Comparison of ENCODE assay signal across 10 cellular contexts in the genomic region with DNA sequence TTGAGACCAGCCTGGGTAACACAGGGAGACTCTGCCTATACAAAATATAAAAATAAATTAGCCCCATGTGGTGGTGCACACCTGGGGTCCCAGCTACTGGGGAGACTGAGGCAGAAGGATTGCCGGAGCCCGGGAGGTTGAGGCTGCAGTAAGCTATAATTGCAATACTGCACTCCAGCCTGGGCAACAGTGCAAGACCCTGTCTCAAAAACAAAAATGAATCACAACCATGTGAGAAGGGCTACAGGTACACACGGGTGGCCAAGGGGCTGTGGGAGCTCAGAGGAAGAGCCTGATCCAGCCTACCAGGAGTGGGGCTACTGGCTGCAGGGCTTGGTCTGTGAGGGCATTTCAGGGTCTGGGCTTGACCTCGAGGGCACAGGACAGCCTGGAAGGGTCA. TPM values are rescaled to one million over a fixed set of nuclear protein-coding genes. Genes with fewer than 3 reads are reported as not detected.
DNase-seq lines count a peak whose midpoint lies in the region; ATAC-seq, FAIRE-seq and TF ChIP-seq lines count a peak whose summit lies in the region.
"Had no signal": no experiment of that assay in that cellular context is flagged by ENCODE, and none has a peak within 500 bp of the region (broad histone marks: within the 10 kb centered on the region; RNA-seq: fewer than 3 reads in every experiment).

No MANE protein-coding gene starts in this region.

- peaks cover 11% of the 10 kb centered on the region for H4K20me1 ChIP-seq in K562 (replicated peaks; ENCODE audit: control insufficient read depth, insufficient read depth, low read length)

- H3K27me3 ChIP-seq in liver (ENCODE audit: control insufficient read depth in 4 of 4, insufficient read depth in 4 of 4, low read length in 3 of 4) (no peaks in the 10 kb centered on the region), right lobe of liver (no peaks in the 10 kb centered on the region), K562 (ENCODE audit: control insufficient read depth in 2 of 2, insufficient read depth in 2 of 2, low read length in 2 of 2) (no peaks in the 10 kb centered on the region), uterus (no peaks in the 10 kb centered on the region)

- peak overlapping the region; percentile 65 for H3K4me3 Mint-ChIP-seq in natural killer cell

- TF ChIP-seq CTCF in liver (IDR thresholded peaks at IDR 0.05; ENCODE audit: low read depth, low read length, missing input control) (no peak), right lobe of liver (IDR thresholded peaks at IDR 0.05) (no peak), K562 (IDR thresholded peaks at IDR 0.05 in 2 of 3, conservative IDR thresholded peaks at IDR 0.05 in 1 of 3; ENCODE audit: insufficient read depth in 2 of 3, low read depth in 1 of 3, low read length in 3 of 3) (no peak), natural killer cell (IDR thresholded peaks at IDR 0.05) (no peak), uterus (IDR thresholded peaks at IDR 0.05) (no peak)

- H3K9me3 ChIP-seq in liver (ENCODE audit: control insufficient read depth in 4 of 4, low read length in 3 of 4) = no peaks in the 10 kb centered on the region
- H3K9me3 ChIP-seq in right lobe of liver = no peaks in the 10 kb centered on the region
- H3K9me3 ChIP-seq in K562 (replicated peaks; ENCODE audit: control insufficient read depth, insufficient read depth, low read depth, low read length) = no peaks in the 10 kb centered on the region
- no peaks in the 10 kb centered on the region for H3K9me3 ChIP-seq in uterus

- no peaks in the 10 kb centered on the region for H3K27me3 Mint-ChIP-seq in natural killer cell (ENCODE audit: low read depth in 2 of 2)

- no peak overlapping the region for H2AFZ ChIP-seq in K562 (ENCODE audit: low read depth, low read length)

- peaks cover 83% of the 10 kb centered on the region for H3K79me2 ChIP-seq in K562 (ENCODE audit: control insufficient read depth, insufficient read depth, low read length)

- H3K27ac ChIP-seq in liver (ENCODE audit: low read depth in 1 of 2, low read length in 2 of 2) (peak overlapping the region; percentile 25 to 47), right lobe of liver (no peak overlapping the region), K562 (ENCODE audit: extremely low read depth, low read depth, low read length) (no peak overlapping the region), uterus (peak overlapping the region; percentile 81 to 89)

- TF ChIP-seq RAD21 in liver (IDR thresholded peaks at IDR 0.05) (no peak), K562 (CRISPR knock-in tag; conservative IDR thresholded peaks at IDR 0.05 in 1 of 2, IDR thresholded peaks at IDR 0.05 in 1 of 2) (no peak)

- no peaks in the 10 kb centered on the region for H3K9me1 ChIP-seq in K562 (ENCODE audit: control insufficient read depth, insufficient read depth, low read length)

- H3K4me2 ChIP-seq in K562 (ENCODE audit: insufficient read depth, low read length) = no peak overlapping the region

- H3K36me3 ChIP-seq in liver (ENCODE audit: control insufficient read depth in 4 of 4, insufficient read depth in 3 of 4, low read depth in 1 of 4, low read length in 3 of 4) = no peaks in the 10 kb centered on the region
- no peaks in the 10 kb centered on the region for H3K36me3 ChIP-seq in right lobe of liver
- peaks cover 56% of the 10 kb centered on the region; the same call in 2 of the 3 replicates for H3K36me3 ChIP-seq in K562 (ENCODE audit: control insufficient read depth, insufficient read depth, low read length)
- H3K36me3 ChIP-seq in uterus = no peaks in the 10 kb centered on the region

- CTCF ChIA-PET in K562 (lab: Yijun Ruan, JAX; ENCODE audit: low intra/inter-chr PET ratio) = no interaction called here

- no peaks in the 10 kb centered on the region for H3K36me3 Mint-ChIP-seq in natural killer cell

- peak overlapping the region; percentile 80 to 87 for H3K27ac Mint-ChIP-seq in natural killer cell

- FAIRE-seq in K562 (lab: Jason Lieb, UNC) = no peak
- no peak for FAIRE-seq in RCC 7860 (lab: Jason Lieb, UNC)

- no peak for TF ChIP-seq EP300 in K562 (IDR thresholded peaks at IDR 0.05; ENCODE audit: low read length)

- BruUV-seq in K562 (replicated peaks; lab: Mats Ljungman, UMichigan) = no TSS peak

- no peak overlapping the region for H3K9ac ChIP-seq in liver (ENCODE audit: low read depth in 1 of 2, low read length in 2 of 2)
- peak overlapping the region in 1 of 2 experiments; percentile 31; a peak in 1 of 4 replicates for H3K9ac ChIP-seq in K562 (ENCODE audit: insufficient read depth in 1 of 2, low read depth in 2 of 2, low read length in 2 of 2)

- in situ Hi-C loops in K562 (cut with MboI) = no loop called here
- in situ Hi-C loops in G401 (cut with HindIII; ENCODE audit: low sequenced_read_pairs) = no loop called here

- peaks cover 0 to 10% (median 2%) of the 10 kb centered on the region in 4 donors for H3K4me1 ChIP-seq in liver (ENCODE audit: control insufficient read depth in 4 of 4, insufficient read depth in 4 of 4, low read length in 3 of 4)
- no peaks in the 10 kb centered on the region for H3K4me1 ChIP-seq in right lobe of liver
- peaks cover 43 to 44% of the 10 kb centered on the region in 2 experiments for H3K4me1 ChIP-seq in K562 (replicated peaks in 1 of 2; ENCODE audit: control insufficient read depth in 2 of 2, insufficient read depth in 2 of 2, low read length in 2 of 2)
- H3K4me1 ChIP-seq in uterus = peaks cover 3 to 24% of the 10 kb centered on the region in 2 donors

- no peak for ATAC-seq in right lobe of liver
- ATAC-seq in K562 = no peak
- no peak for ATAC-seq in natural killer cell
- ATAC-seq in GM21367 (IDR thresholded peaks at IDR 0.05; ENCODE audit: unreplicated experiment) = no peak

- DNase-seq in right lobe of liver = no peak
- no peak for DNase-seq in K562 (ENCODE audit: extremely low read depth in 1 of 4, low spot score in 3 of 4)
- no peak for DNase-seq in natural killer cell
- no peak for DNase-seq in uterus
- no peak for DNase-seq in RCC 7860 (ENCODE audit: low spot score)
- DNase-seq in G401 (ENCODE audit: low spot score) = no peak
- DNase-seq: activated CD4-positive, alpha-beta T cell treated with anti-CD3 and anti-CD28 coated beads for 1 hour; NCI-H1436 treated with DMSO at 0.1 percent for 48 hours had no signal

- WGBS in liver = 75% methylated on average over 4 of the region's 4 CpGs
- 66% methylated on average over 3 of the region's 4 CpGs for WGBS in right lobe of liver (ENCODE audit: insufficient coverage, low coverage, low lambda C conversion rate, missing lambda C conversion rate)
- WGBS in K562 (ENCODE audit: insufficient coverage, low coverage, missing lambda C conversion rate) = 70% methylated on average over 4 of the region's 4 CpGs

- intact Hi-C loops in right lobe of liver (cut with DNase I) = no loop called here
- intact Hi-C loops in K562 (cut with micrococcal nuclease) = no loop called here
- intact Hi-C loops in natural killer cell (cut with micrococcal nuclease) = no loop called here
- intact Hi-C loops in uterus (cut with DNase I; ENCODE audit: low total_unique reads) = no loop called here

- peaks cover 20 to 58% of the 10 kb centered on the region in 2 donors for H3K4me1 Mint-ChIP-seq in natural killer cell

- TF ChIP-seq POLR2A in right lobe of liver (IDR thresholded peaks at IDR 0.05) (no peak), K562 (conservative IDR thresholded peaks at IDR 0.05) (no peak), uterus (IDR thresholded peaks at IDR 0.05) (no peak)

- H3K9me3 Mint-ChIP-seq in natural killer cell = no peaks in the 10 kb centered on the region

- POLR2A ChIA-PET in K562 (lab: Yijun Ruan, JAX) = interaction anchor here (0.6 kb wide), 1 partner anchor 316 kb away, joined by 3 read pairs; no protein-coding TSS in a partner anchor

- H3K4me3 ChIP-seq in liver (ENCODE audit: low read depth in 1 of 3, low read length in 3 of 3) = no peak overlapping the region
- H3K4me3 ChIP-seq in right lobe of liver = no peak overlapping the region
- H3K4me3 ChIP-seq in K562 = no peak overlapping the region
- H3K4me3 ChIP-seq in uterus = no peak overlapping the region

TF ChIP-seq in liver, 16 proteins besides CTCF, POLR2A, EP300 and RAD21:
- TF ChIP-seq JUND (IDR thresholded peaks at IDR 0.05) (no peak), YY1 (IDR thresholded peaks at IDR 0.05) (no peak), HNF4A (conservative IDR thresholded peaks at IDR 0.05) (no peak), GABPA (IDR thresholded peaks at IDR 0.05 in 1 of 2, conservative IDR thresholded peaks at IDR 0.05 in 1 of 2) (no peak)
TF ChIP-seq in liver: peak in this region for 0.

TF ChIP-seq in K562, 482 proteins besides CTCF, POLR2A, EP300 and RAD21 (continues in another document):
- TF ChIP-seq TCFL5 (CRISPR knock-in tag; conservative IDR thresholded peaks at IDR 0.05) = no peak

RNA-seq across cellular contexts. Expression of gene STXBP1, which starts 55.2 kb away (rescaled TPM):
- total RNA-seq in liver (1 to 10 TPM; 1.7 to 4.6 TPM), right lobe of liver (10 to 100 TPM in 1 of 6 experiments, 1 to 10 TPM in 5; 1.8 to 13.5 (median 4.1) TPM), K562 (2014; rRNA removed) (9.7 and 14.7 TPM in 2 replicates), K562 (2014; rRNA removed; fragmentation: Illumina TruSeq; extraction: Trizol) (5.6 and 6.0 TPM in 2 replicates), K562 (2015; rRNA removed; fragmentation: Illumina TruSeq; extraction: Trizol) (4.4 and 4.6 TPM in 2 replicates), K562 (2021) (32.5 and 35.1 TPM in 2 replicates), natural killer cell (1 to 10 TPM in 2 of 3 donors, under 1 TPM in 1; 0.97 to 1.8 (median 1.6) TPM), uterus (100 to 1,000 TPM in 2 of 4 donors, 10 to 100 TPM in 2; 46.6 to 147 (median 99.5) TPM)
- polyA plus RNA-seq in liver (1 to 10 TPM; 2.2 to 2.3 TPM), K562 (2011; rRNA removed) (11.1 and 15.9 TPM in 2 replicates), K562 (2014; fragmentation: Illumina TruSeq; extraction: Trizol) (20.2 and 23.8 TPM in 2 replicates), K562 (2014; fragmentation: Nextera tagmentation; extraction: Ambion mirVana) (1 to 10 TPM; 6.2 to 8.1 TPM), K562 (2014; rRNA removed) (10.9 and 12.7 TPM in 2 replicates)
- 36.4 and 43.1 TPM in 2 replicates for total RNA-seq in K562 (2011; cell fraction: chromatin; rRNA removed; ENCODE audit: low replicate concordance)
- 15.3 and 19.2 TPM in 2 replicates for total RNA-seq in K562 (2011; cell fraction: nucleolus; rRNA removed)
- total RNA-seq in K562 (2011; cell fraction: nucleoplasm; rRNA removed) = 30.8 and 40.9 TPM in 2 replicates
- polyA plus RNA-seq in K562 (2011; cell fraction: cytosol; rRNA removed) = 9.6 and 10.4 TPM in 2 replicates
- 19.9 and 22.9 TPM in 2 replicates for polyA plus RNA-seq in K562 (2011; cell fraction: nucleus; rRNA removed)
- 24.2 and 28.8 TPM in 2 replicates for polyA plus RNA-seq in K562 (2012)
- polyA minus RNA-seq in K562 (2011; rRNA and poly(A)+ RNA removed) = 9.1 and 12.1 TPM in 2 replicates
- 15.6 and 23.9 TPM in 2 replicates for polyA minus RNA-seq in K562 (2011; cell fraction: cytosol; rRNA and poly(A)+ RNA removed)
- 7.0 and 13.6 TPM in 2 replicates for polyA minus RNA-seq in K562 (2011; cell fraction: nucleus; rRNA and poly(A)+ RNA removed)
- total RNA-seq in G401 (2014; rRNA removed; shearing (Covaris generic)) = 2.8 and 11.2 TPM in 2 replicates

Comparison
In these comparisons a context has a peak if more than half of its experiments do, and no peak if none do; other contexts are left out.
1. H3K27ac ChIP-seq: peak in liver (2 of 2) and uterus (2 of 2); none in right lobe of liver (0 of 3) and K562 (single experiment).